8 cellular contexts compared by ENCODE assay signal in genomic region chr6:154276810-154277577, GRCh38.
DNase-seq lines count a peak whose midpoint lies in the region; ATAC-seq and TF ChIP-seq lines count a peak whose summit lies in the region.

No MANE protein-coding gene starts in this region.

- H3K27ac ChIP-seq in GM23338 (ENCODE audit: low read depth) (no peak overlapping the region), fibroblast of lung (ENCODE audit: insufficient read depth, low read length) (no peak overlapping the region), psoas muscle (no peak overlapping the region)

- H3K9me2 ChIP-seq in GM23338 (ENCODE audit: insufficient read depth), result no peaks in the 10 kb centered on the region

- H3K79me2 ChIP-seq in GM23338 (replicated peaks; ENCODE audit: insufficient read depth) (no peaks in the 10 kb centered on the region), fibroblast of lung (ENCODE audit: control insufficient read depth, insufficient read depth, low read length) (no peaks in the 10 kb centered on the region)

- no peaks in the 10 kb centered on the region for H3K36me3 ChIP-seq in GM23338 (ENCODE audit: insufficient read depth)
- no peaks in the 10 kb centered on the region for H3K36me3 ChIP-seq in fibroblast of lung (ENCODE audit: control insufficient read depth, insufficient read depth, low read length)
- no peaks in the 10 kb centered on the region for H3K36me3 ChIP-seq in psoas muscle (ENCODE audit: insufficient read depth in 1 of 2, low read depth in 1 of 2)

- H3K27me3 ChIP-seq in GM23338 (ENCODE audit: insufficient read depth), result no peaks in the 10 kb centered on the region
- H3K27me3 ChIP-seq in fibroblast of lung (ENCODE audit: control insufficient read depth, insufficient read depth, low read length), result no peaks in the 10 kb centered on the region
- H3K27me3 ChIP-seq in psoas muscle (ENCODE audit: insufficient read depth in 3 of 3, low read length in 2 of 3), result no peaks in the 10 kb centered on the region

- H3F3A ChIP-seq in GM23338 (replicated peaks; ENCODE audit: low read depth), result no peaks in the 10 kb centered on the region

- H3K9me3 Mint-ChIP-seq in activated T-cell treated with anti-CD3 and anti-CD28 coated beads, Interleukin-2, amount 50 U/mL, for 24 hours, result no peaks in the 10 kb centered on the region
- H3K9me3 Mint-ChIP-seq in GM23338, result no peaks in the 10 kb centered on the region; the same call in 2 of the 3 replicates
- H3K9me3 Mint-ChIP-seq in T-cell, result no peaks in the 10 kb centered on the region

- CTCF ChIA-PET in T-cell (lab: Charles Lee), result interaction anchor here (0.5 to 5.3 kb wide), 41 partner anchors 9 to 415 kb away, joined by 3 to 66 read pairs (median 4); no protein-coding TSS in a partner anchor

- peaks cover 39% of the 10 kb centered on the region for H3K4me1 Mint-ChIP-seq in activated T-cell treated with anti-CD3 and anti-CD28 coated beads, Interleukin-2, amount 50 U/mL, for 24 hours (ENCODE audit: low read depth)
- H3K4me1 Mint-ChIP-seq in GM23338, result peaks cover 3% of the 10 kb centered on the region; the same call in 2 of the 3 replicates
- peaks cover 38 to 44% (median 43%) of the 10 kb centered on the region in 3 donors for H3K4me1 Mint-ChIP-seq in T-cell

- no peak for DNase-seq in activated T-cell treated with anti-CD3 and anti-CD28 coated beads, Interleukin-2, amount 50 U/mL, for 24 hours
- no peak for DNase-seq in activated T-cell treated with anti-CD3 and anti-CD28 coated beads, Interleukin-2, amount 50 U/mL, for 1 hour
- DNase-seq in GM23338 (ENCODE audit: low spot score) (peak; percentile 33), MV-4-11 (lab: John Stamatoyannopoulos, UW) (peak; percentile 66), T-cell (peak in 2 of 34 experiments; percentile 13 to 19), fibroblast of lung (ENCODE audit: low read depth in 2 of 2) (peak; percentile 46 to 78), psoas muscle (no peak)

- H3K27me3 Mint-ChIP-seq in activated T-cell treated with anti-CD3 and anti-CD28 coated beads, Interleukin-2, amount 50 U/mL, for 24 hours, result no peaks in the 10 kb centered on the region
- no peaks in the 10 kb centered on the region for H3K27me3 Mint-ChIP-seq in GM23338 (ENCODE audit: insufficient read depth, low read depth, poor library complexity)
- H3K27me3 Mint-ChIP-seq in T-cell, result no peaks in the 10 kb centered on the region

- H3K4me3 ChIP-seq in GM23338, result no peak overlapping the region
- no peak overlapping the region for H3K4me3 ChIP-seq in fibroblast of lung (replicated peaks in 1 of 4; ENCODE audit: control extremely low read depth in 1 of 4, insufficient read depth in 1 of 4, low read depth in 3 of 4, low read length in 4 of 4)
- no peak overlapping the region for H3K4me3 ChIP-seq in psoas muscle

- intact Hi-C loops in psoas muscle (cut with DNase I), result loop anchor here (5.0 kb wide), 1 partner anchor 125 kb away; no protein-coding TSS in a partner anchor

- H2AFZ ChIP-seq in GM23338 (no peak overlapping the region), fibroblast of lung (ENCODE audit: low read length) (peak overlapping the region; percentile 19)

- no peak for ATAC-seq in GM23338
- peak; percentile 76 to 82 (median 79) for ATAC-seq in T-cell (replicated peaks in 1 of 4)
- ATAC-seq in psoas muscle, result no peak
- ATAC-seq in GM19467 (IDR thresholded peaks at IDR 0.05; ENCODE audit: unreplicated experiment), result no peak

- TF ChIP-seq CTCF in GM23338 (conservative IDR thresholded peaks at IDR 0.05; ENCODE audit: low read depth in 2 of 2) (peak; percentile 48 to 57), fibroblast of lung (conservative IDR thresholded peaks at IDR 0.05 in 1 of 2, IDR thresholded peaks at IDR 0.05 in 1 of 2; ENCODE audit: low read depth in 1 of 2, low read length in 2 of 2) (peak; percentile 30 to 56), psoas muscle (IDR thresholded peaks at IDR 0.05) (peak; percentile 52)

- 35 to 45% (median 37%) methylated on average over 11 of the region's 11 CpGs for WGBS in psoas muscle, 3 donors

- POLR2A ChIA-PET in T-cell (lab: Charles Lee), result interaction anchor here in 1 of 2 donors (0.7 kb wide), 1 partner anchor 139 kb away, joined by 3 read pairs; no protein-coding TSS in a partner anchor

- H3K9me3 ChIP-seq in fibroblast of lung (ENCODE audit: control insufficient read depth, insufficient read depth, low read depth, low read length) (no peaks in the 10 kb centered on the region), psoas muscle (no peaks in the 10 kb centered on the region)

- H3K36me3 Mint-ChIP-seq in activated T-cell treated with anti-CD3 and anti-CD28 coated beads, Interleukin-2, amount 50 U/mL, for 24 hours (ENCODE audit: low read depth), result no peaks in the 10 kb centered on the region
- no peaks in the 10 kb centered on the region for H3K36me3 Mint-ChIP-seq in GM23338 (ENCODE audit: low read depth)
- H3K36me3 Mint-ChIP-seq in T-cell, result no peaks in the 10 kb centered on the region

- H3K4me3 Mint-ChIP-seq in activated T-cell treated with anti-CD3 and anti-CD28 coated beads, Interleukin-2, amount 50 U/mL, for 24 hours, result peak overlapping the region; percentile 65
- H3K4me3 Mint-ChIP-seq in GM23338 (no peak overlapping the region), T-cell (peak overlapping the region; percentile 66 to 70 (median 69))

- H4K20me1 ChIP-seq in GM23338 (replicated peaks; ENCODE audit: insufficient read depth) (no peaks in the 10 kb centered on the region), fibroblast of lung (ENCODE audit: control insufficient read depth, extremely low read depth, insufficient read depth, low read length) (no peaks in the 10 kb centered on the region)

- H3K4me1 ChIP-seq in GM23338 (ENCODE audit: insufficient read depth), result no peaks in the 10 kb centered on the region
- no peaks in the 10 kb centered on the region for H3K4me1 ChIP-seq in fibroblast of lung (ENCODE audit: control insufficient read depth, extremely low read depth, insufficient read depth, low read length)
- no peaks in the 10 kb centered on the region for H3K4me1 ChIP-seq in psoas muscle

- no peak overlapping the region for H3K9ac ChIP-seq in fibroblast of lung (ENCODE audit: insufficient read depth, low read length)

- H3K4me2 ChIP-seq in GM23338, result no peak overlapping the region
- no peak overlapping the region for H3K4me2 ChIP-seq in fibroblast of lung (ENCODE audit: extremely low read depth, insufficient read depth, low read length)

- peak overlapping the region; percentile 86 for H3K27ac Mint-ChIP-seq in activated T-cell treated with anti-CD3 and anti-CD28 coated beads, Interleukin-2, amount 50 U/mL, for 24 hours
- H3K27ac Mint-ChIP-seq in GM23338, result no peak overlapping the region
- H3K27ac Mint-ChIP-seq in T-cell, result peak overlapping the region; percentile 75 to 78

TF ChIP-seq in GM23338, 12 proteins besides CTCF, POLR2A, EP300 and RAD21 (continues in another document):
- TF ChIP-seq NANOG (IDR thresholded peaks at IDR 0.05; ENCODE audit: borderline replicate concordance) (no peak), JUNB (IDR thresholded peaks at IDR 0.05; ENCODE audit: unreplicated experiment) (no peak), EZH2phosphoT487 (IDR thresholded peaks at IDR 0.05; ENCODE audit: unreplicated experiment) (no peak), STAT1 (IDR thresholded peaks at IDR 0.05; ENCODE audit: unreplicated experiment) (no peak), POLR2AphosphoS5 (IDR thresholded peaks at IDR 0.05; ENCODE audit: low read depth) (no peak), CREB1 (CRISPR knock-in tag; IDR thresholded peaks at IDR 0.05; ENCODE audit: low read depth) (no peak)
- TF ChIP-seq, protein P1, sequence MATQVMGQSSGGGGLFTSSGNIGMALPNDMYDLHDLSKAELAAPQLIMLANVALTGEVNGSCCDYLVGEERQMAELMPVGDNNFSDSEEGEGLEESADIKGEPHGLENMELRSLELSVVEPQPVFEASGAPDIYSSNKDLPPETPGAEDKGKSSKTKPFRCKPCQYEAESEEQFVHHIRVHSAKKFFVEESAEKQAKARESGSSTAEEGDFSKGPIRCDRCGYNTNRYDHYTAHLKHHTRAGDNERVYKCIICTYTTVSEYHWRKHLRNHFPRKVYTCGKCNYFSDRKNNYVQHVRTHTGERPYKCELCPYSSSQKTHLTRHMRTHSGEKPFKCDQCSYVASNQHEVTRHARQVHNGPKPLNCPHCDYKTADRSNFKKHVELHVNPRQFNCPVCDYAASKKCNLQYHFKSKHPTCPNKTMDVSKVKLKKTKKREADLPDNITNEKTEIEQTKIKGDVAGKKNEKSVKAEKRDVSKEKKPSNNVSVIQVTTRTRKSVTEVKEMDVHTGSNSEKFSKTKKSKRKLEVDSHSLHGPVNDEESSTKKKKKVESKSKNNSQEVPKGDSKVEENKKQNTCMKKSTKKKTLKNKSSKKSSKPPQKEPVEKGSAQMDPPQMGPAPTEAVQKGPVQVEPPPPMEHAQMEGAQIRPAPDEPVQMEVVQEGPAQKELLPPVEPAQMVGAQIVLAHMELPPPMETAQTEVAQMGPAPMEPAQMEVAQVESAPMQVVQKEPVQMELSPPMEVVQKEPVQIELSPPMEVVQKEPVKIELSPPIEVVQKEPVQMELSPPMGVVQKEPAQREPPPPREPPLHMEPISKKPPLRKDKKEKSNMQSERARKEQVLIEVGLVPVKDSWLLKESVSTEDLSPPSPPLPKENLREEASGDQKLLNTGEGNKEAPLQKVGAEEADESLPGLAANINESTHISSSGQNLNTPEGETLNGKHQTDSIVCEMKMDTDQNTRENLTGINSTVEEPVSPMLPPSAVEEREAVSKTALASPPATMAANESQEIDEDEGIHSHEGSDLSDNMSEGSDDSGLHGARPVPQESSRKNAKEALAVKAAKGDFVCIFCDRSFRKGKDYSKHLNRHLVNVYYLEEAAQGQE (IDR thresholded peaks at IDR 0.05; ENCODE audit: unreplicated experiment), result no peak

Comparison
In these comparisons a context has a peak if more than half of its experiments do, and no peak if none do; other contexts are left out.
1. DNase-seq: peak in GM23338 (single experiment), MV-4-11 (single experiment) and fibroblast of lung (2 of 2); none in activated T-cell treated with anti-CD3 and anti-CD28 coated beads, Interleukin-2, amount 50 U/mL, for 24 hours (single experiment), activated T-cell treated with anti-CD3 and anti-CD28 coated beads, Interleukin-2, amount 50 U/mL, for 1 hour (single experiment) and psoas muscle (0 of 2).
2. ATAC-seq: peak in T-cell (4 of 4); none in GM23338 (single experiment), psoas muscle (0 of 4) and GM19467 (single experiment).
3. Peak in every context shown above with its lines, with median percentiles within 50 percentile points of each other: CTCF ChIP-seq.